In genomic region chr11:62539238-62539925, GRCh38 we compare ENCODE assay signal across 8 cellular contexts. TPM values are rescaled to one million over a fixed set of nuclear protein-coding genes. Genes with fewer than 3 reads are reported as not detected.
DNase-seq lines count a peak whose midpoint lies in the region; ATAC-seq and TF ChIP-seq lines count a peak whose summit lies in the region.

No MANE protein-coding gene starts in this region.

- in situ Hi-C loops in gastrocnemius medialis (cut with MboI; ENCODE audit: low sequenced_read_pairs in 4 of 4): loop anchor here in 3 of 4 donors (5.0 to 25.0 kb wide), 3 partner anchors 42 to 127 kb away; partner anchors contain the start of gene SCGB1A1 (in 1 of the 3)

- intact Hi-C loops in activated T-helper 1 cell treated with anti-CD3 and anti-CD28 coated beads, Interleukin-12 subunit alpha, Interleukin-12 subunit beta, Interleukin-2, Interleukin-4 antibody, amounts not matched to agents 30 ng/mL and 10 ng/mL and 1 ng/mL, durations not matched to agents 14 hours and 24 hours and 36 hours (cut with micrococcal nuclease): no loop called here
- intact Hi-C loops in gastrocnemius medialis (cut with DNase I; ENCODE audit: low total_unique reads): no loop called here

- ATAC-seq in gastrocnemius medialis (peak in 1 of 2 donors; percentile 22), HG02623 (IDR thresholded peaks at IDR 0.05; ENCODE audit: unreplicated experiment) (no peak), HG03460 (IDR thresholded peaks at IDR 0.05; ENCODE audit: unreplicated experiment) (no peak)

- H3K27ac Mint-ChIP-seq in activated T-helper 1 cell treated with anti-CD3 and anti-CD28 coated beads, Interleukin-12 subunit alpha, Interleukin-12 subunit beta, Interleukin-2, Interleukin-4 antibody, amounts not matched to agents 30 ng/mL and 10 ng/mL and 1 ng/mL, durations not matched to agents 14 hours and 24 hours and 36 hours: peak overlapping the region; percentile 63

- no peaks in the 10 kb centered on the region for H3K27me3 Mint-ChIP-seq in activated T-helper 1 cell treated with anti-CD3 and anti-CD28 coated beads, Interleukin-12 subunit alpha, Interleukin-12 subunit beta, Interleukin-2, Interleukin-4 antibody, amounts not matched to agents 30 ng/mL and 10 ng/mL and 1 ng/mL, durations not matched to agents 14 hours and 24 hours and 36 hours (ENCODE audit: insufficient read depth)

- H3K36me3 Mint-ChIP-seq in activated T-helper 1 cell treated with anti-CD3 and anti-CD28 coated beads, Interleukin-12 subunit alpha, Interleukin-12 subunit beta, Interleukin-2, Interleukin-4 antibody, amounts not matched to agents 30 ng/mL and 10 ng/mL and 1 ng/mL, durations not matched to agents 14 hours and 24 hours and 36 hours (ENCODE audit: low read depth): peaks cover 13% of the 10 kb centered on the region

- no peaks in the 10 kb centered on the region for H3K9me3 ChIP-seq in gastrocnemius medialis

- H3K27ac ChIP-seq in gastrocnemius medialis: peak overlapping the region; percentile 97 to 100 (median 100)

- H3K4me1 ChIP-seq in gastrocnemius medialis: peaks cover 67 to 76% of the 10 kb centered on the region in 2 donors

- H3K27me3 ChIP-seq in gastrocnemius medialis: no peaks in the 10 kb centered on the region

- peaks cover 0 to 19% of the 10 kb centered on the region in 2 donors for H3K36me3 ChIP-seq in gastrocnemius medialis

- peak overlapping the region; percentile 33 for H3K4me3 Mint-ChIP-seq in activated T-helper 1 cell treated with anti-CD3 and anti-CD28 coated beads, Interleukin-12 subunit alpha, Interleukin-12 subunit beta, Interleukin-2, Interleukin-4 antibody, amounts not matched to agents 30 ng/mL and 10 ng/mL and 1 ng/mL, durations not matched to agents 14 hours and 24 hours and 36 hours

- TF ChIP-seq POLR2A in NB4 (IDR thresholded peaks at IDR 0.05; ENCODE audit: extremely low read depth, insufficient read length) (no peak), gastrocnemius medialis (IDR thresholded peaks at IDR 0.05) (no peak)

- H3K4me3 ChIP-seq in NB4 (ENCODE audit: low read depth, low read length) (peak overlapping the region; percentile 40), gastrocnemius medialis (peak overlapping the region; percentile 76 to 95 (median 90))

- H3K4me1 Mint-ChIP-seq in activated T-helper 1 cell treated with anti-CD3 and anti-CD28 coated beads, Interleukin-12 subunit alpha, Interleukin-12 subunit beta, Interleukin-2, Interleukin-4 antibody, amounts not matched to agents 30 ng/mL and 10 ng/mL and 1 ng/mL, durations not matched to agents 14 hours and 24 hours and 36 hours (ENCODE audit: low read depth): peaks cover 54% of the 10 kb centered on the region

- DNase-seq in DMS153 treated with DMSO at 0.1 percent for 48 hours (lab: John Stamatoyannopoulos, UW; ENCODE audit: unreplicated experiment) (peak; percentile 39), NB4 (ENCODE audit: low read depth) (peak; percentile 87), glomerular visceral epithelial cell (ENCODE audit: extremely low spot score) (peak; percentile 97), gastrocnemius medialis (peak in 1 of 2 donors; percentile 74)
- no peak for DNase-seq in activated T-helper 1 cell treated with anti-CD3 and anti-CD28 coated beads, Interleukin-12 subunit alpha, Interleukin-12 subunit beta, Interleukin-2, Interleukin-4 antibody, amounts not matched to agents 30 ng/mL and 10 ng/mL and 1 ng/mL, durations not matched to agents 14 hours and 24 hours and 36 hours (ENCODE audit: low spot score)
- no peak for DNase-seq in effector CD8-positive, alpha-beta T cell (lab: John Stamatoyannopoulos, UW)

- TF ChIP-seq CTCF in NB4 (IDR thresholded peaks at IDR 0.05; ENCODE audit: low read depth, low read length) (no peak), gastrocnemius medialis (IDR thresholded peaks at IDR 0.05 in 4 of 5, conservative IDR thresholded peaks at IDR 0.05 in 1 of 5) (no peak)

- no peaks in the 10 kb centered on the region for H3K9me3 Mint-ChIP-seq in activated T-helper 1 cell treated with anti-CD3 and anti-CD28 coated beads, Interleukin-12 subunit alpha, Interleukin-12 subunit beta, Interleukin-2, Interleukin-4 antibody, amounts not matched to agents 30 ng/mL and 10 ng/mL and 1 ng/mL, durations not matched to agents 14 hours and 24 hours and 36 hours

RNA-seq across cellular contexts. Expression of gene AHNAK, which starts 7.2 kb away (rescaled TPM):
- 96.5 and 97.2 TPM in 2 replicates for total RNA-seq in activated T-helper 1 cell treated with anti-CD3 and anti-CD28 coated beads, Interleukin-12 subunit alpha, Interleukin-12 subunit beta, Interleukin-2, Interleukin-4 antibody, amounts not matched to agents 30 ng/mL and 10 ng/mL and 1 ng/mL, durations not matched to agents 14 hours and 24 hours and 36 hours
- total RNA-seq in gastrocnemius medialis: 1,000 to 10,000 TPM in 1 of 4 donors, 100 to 1,000 TPM in 3; 374 to 1,261 (median 571) TPM

RNA-seq across cellular contexts. Expression of gene EEF1G, which starts 34.3 kb away (rescaled TPM):
- total RNA-seq in activated T-helper 1 cell treated with anti-CD3 and anti-CD28 coated beads, Interleukin-12 subunit alpha, Interleukin-12 subunit beta, Interleukin-2, Interleukin-4 antibody, amounts not matched to agents 30 ng/mL and 10 ng/mL and 1 ng/mL, durations not matched to agents 14 hours and 24 hours and 36 hours: 1,154 and 1,169 TPM in 2 replicates
- 1,000 to 10,000 TPM; 1,797 to 2,946 (median 1,897) TPM for total RNA-seq in gastrocnemius medialis

RNA-seq across cellular contexts. Expression of gene TUT1, which starts 51.9 kb away (rescaled TPM):
- 38.7 and 40.7 TPM in 2 replicates for total RNA-seq in activated T-helper 1 cell treated with anti-CD3 and anti-CD28 coated beads, Interleukin-12 subunit alpha, Interleukin-12 subunit beta, Interleukin-2, Interleukin-4 antibody, amounts not matched to agents 30 ng/mL and 10 ng/mL and 1 ng/mL, durations not matched to agents 14 hours and 24 hours and 36 hours
- total RNA-seq in gastrocnemius medialis: 10 to 100 TPM in 3 of 4 donors, 1 to 10 TPM in 1; 7.8 to 15.7 (median 11.7) TPM

Comparison
In these comparisons a context has a peak if more than half of its experiments do, and no peak if none do; other contexts are left out.
1. DNase-seq: peak in DMS153 treated with DMSO at 0.1 percent for 48 hours (single experiment), NB4 (single experiment) and glomerular visceral epithelial cell (single experiment); none in activated T-helper 1 cell treated with anti-CD3 and anti-CD28 coated beads, Interleukin-12 subunit alpha, Interleukin-12 subunit beta, Interleukin-2, Interleukin-4 antibody, amounts not matched to agents 30 ng/mL and 10 ng/mL and 1 ng/mL, durations not matched to agents 14 hours and 24 hours and 36 hours (single experiment) and effector CD8-positive, alpha-beta T cell (single experiment).